In the genomic region with DNA sequence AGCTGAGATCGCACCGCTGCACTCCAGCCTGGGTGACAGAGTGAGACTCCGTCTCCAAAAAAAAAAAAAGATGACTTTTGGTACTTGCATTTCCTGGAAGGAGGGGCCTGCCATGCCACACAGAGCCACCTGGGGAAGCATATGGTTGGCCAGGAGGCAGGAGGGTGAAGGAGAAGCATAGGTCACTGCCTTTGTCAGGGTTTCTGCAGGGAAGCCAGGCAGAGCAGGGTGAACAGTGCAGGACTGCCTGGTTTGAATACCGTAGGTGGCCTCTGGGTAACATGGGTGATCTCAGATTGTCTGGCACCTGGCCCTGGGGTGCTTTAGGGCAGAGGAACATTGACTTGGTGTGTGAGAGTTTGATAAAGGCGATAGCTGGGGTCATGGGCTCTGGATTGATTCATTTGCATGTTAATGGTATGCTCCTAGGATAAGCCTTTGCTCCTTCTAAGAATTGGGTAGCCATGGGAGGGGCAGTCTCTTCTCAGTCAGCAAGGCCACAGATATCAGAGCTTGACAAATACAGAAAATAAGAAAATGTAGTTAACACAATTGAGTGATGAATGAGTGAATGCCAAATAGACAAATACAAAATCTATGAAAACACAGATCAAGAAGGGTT, we compare ENCODE assay signal across 1 cellular context.
TF ChIP-seq lines count a peak whose summit lies in the region.

No MANE protein-coding gene starts in this region.

TF ChIP-seq in GM23338, 12 proteins besides CTCF, POLR2A, EP300 and RAD21 (continued from another document):
- TF ChIP-seq ZNF331 (CRISPR knock-in tag; IDR thresholded peaks at IDR 0.05; ENCODE audit: low read depth) = no peak
- TF ChIP-seq, protein P1, sequence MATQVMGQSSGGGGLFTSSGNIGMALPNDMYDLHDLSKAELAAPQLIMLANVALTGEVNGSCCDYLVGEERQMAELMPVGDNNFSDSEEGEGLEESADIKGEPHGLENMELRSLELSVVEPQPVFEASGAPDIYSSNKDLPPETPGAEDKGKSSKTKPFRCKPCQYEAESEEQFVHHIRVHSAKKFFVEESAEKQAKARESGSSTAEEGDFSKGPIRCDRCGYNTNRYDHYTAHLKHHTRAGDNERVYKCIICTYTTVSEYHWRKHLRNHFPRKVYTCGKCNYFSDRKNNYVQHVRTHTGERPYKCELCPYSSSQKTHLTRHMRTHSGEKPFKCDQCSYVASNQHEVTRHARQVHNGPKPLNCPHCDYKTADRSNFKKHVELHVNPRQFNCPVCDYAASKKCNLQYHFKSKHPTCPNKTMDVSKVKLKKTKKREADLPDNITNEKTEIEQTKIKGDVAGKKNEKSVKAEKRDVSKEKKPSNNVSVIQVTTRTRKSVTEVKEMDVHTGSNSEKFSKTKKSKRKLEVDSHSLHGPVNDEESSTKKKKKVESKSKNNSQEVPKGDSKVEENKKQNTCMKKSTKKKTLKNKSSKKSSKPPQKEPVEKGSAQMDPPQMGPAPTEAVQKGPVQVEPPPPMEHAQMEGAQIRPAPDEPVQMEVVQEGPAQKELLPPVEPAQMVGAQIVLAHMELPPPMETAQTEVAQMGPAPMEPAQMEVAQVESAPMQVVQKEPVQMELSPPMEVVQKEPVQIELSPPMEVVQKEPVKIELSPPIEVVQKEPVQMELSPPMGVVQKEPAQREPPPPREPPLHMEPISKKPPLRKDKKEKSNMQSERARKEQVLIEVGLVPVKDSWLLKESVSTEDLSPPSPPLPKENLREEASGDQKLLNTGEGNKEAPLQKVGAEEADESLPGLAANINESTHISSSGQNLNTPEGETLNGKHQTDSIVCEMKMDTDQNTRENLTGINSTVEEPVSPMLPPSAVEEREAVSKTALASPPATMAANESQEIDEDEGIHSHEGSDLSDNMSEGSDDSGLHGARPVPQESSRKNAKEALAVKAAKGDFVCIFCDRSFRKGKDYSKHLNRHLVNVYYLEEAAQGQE (IDR thresholded peaks at IDR 0.05; ENCODE audit: unreplicated experiment) = no peak
